Comparison of ENCODE assay signal across 8 cellular contexts in genomic region chr2:232621186-232621585, GRCh38. TPM values are rescaled to one million over a fixed set of nuclear protein-coding genes. Genes with fewer than 3 reads are reported as not detected.
"Had no signal": no experiment of that assay in that cellular context is flagged by ENCODE, and none has a peak within 500 bp of the region (broad histone marks: within the 10 kb centered on the region; RNA-seq: fewer than 3 reads in every experiment).

No MANE protein-coding gene starts in this region.

- H3K9me3 Mint-ChIP-seq: HFFc6 had no signal

- H3K9ac ChIP-seq: GM23248 had no signal

- H3K4me3 ChIP-seq: GM23248, HAP-1, K562 had no signal

- DNase-seq: HFFc6, IMR-90, KG1 had no signal

- H3K27ac ChIP-seq: GM23248 had no signal

- H3K4me1 ChIP-seq: HAP-1 had no signal

- H3K27ac Mint-ChIP-seq: HFFc6 had no signal

- H2AFZ ChIP-seq: GM23248 had no signal

- ATAC-seq: HCT116, K562 had no signal

- H3K4me3 Mint-ChIP-seq: HFFc6 had no signal

- H3K9me3 ChIP-seq: HAP-1 had no signal

- H3K36me3 ChIP-seq: HAP-1 had no signal

RNA-seq across cellular contexts. Expression of gene EFHD1, which starts 12.2 kb away (rescaled TPM):
- total RNA-seq: GM23248, HT-29, IMR-90 had no signal
- polyA plus RNA-seq: GM23248 had no signal
